ENCODE assay signal across 8 cellular contexts in genomic region chr11:67345949-67346819, GRCh38. TPM values are rescaled to one million over a fixed set of nuclear protein-coding genes. Genes with fewer than 3 reads are reported as not detected.
DNase-seq lines count a peak whose midpoint lies in the region.

No MANE protein-coding gene starts in this region.

- no peak overlapping the region for H3K4me3 ChIP-seq in Karpas-422 (ENCODE audit: low read length)
- no peak overlapping the region for H3K4me3 ChIP-seq in adipocyte (ENCODE audit: low read length)

- no peaks in the 10 kb centered on the region for H3K36me3 ChIP-seq in Karpas-422 (ENCODE audit: insufficient read depth, low read length)
- no peaks in the 10 kb centered on the region for H3K36me3 ChIP-seq in adipocyte (ENCODE audit: control insufficient read depth, insufficient read depth, low read length, severe bottlenecking)

- DNase-seq in SHP77 (lab: John Stamatoyannopoulos, UW) = peak; percentile 52 to 66
- no peak for DNase-seq in SHP77 treated with DMSO at 0.1 percent for 48 hours (lab: John Stamatoyannopoulos, UW)
- peak; percentile 83 for DNase-seq in Karpas-422
- DNase-seq in adipocyte (ENCODE audit: low read depth) = peak; percentile 70
- peak; percentile 50 for DNase-seq in left kidney (ENCODE audit: low read depth, low spot score)
- no peak for DNase-seq in cerebellum (ENCODE audit: low spot score)
- no peak for DNase-seq in activated effector memory CD4-positive, alpha-beta T cell treated with Interleukin-2 at 50 U/mL for 16 hours
- DNase-seq in AG08396 (ENCODE audit: low spot score) = no peak

- no peaks in the 10 kb centered on the region for H3K79me2 ChIP-seq in Karpas-422 (ENCODE audit: low read length)

- H3K4me1 ChIP-seq in Karpas-422 (ENCODE audit: low read length) (peaks cover 28% of the 10 kb centered on the region), adipocyte (ENCODE audit: control insufficient read depth, insufficient read depth, low read length) (peaks cover 34% of the 10 kb centered on the region)

- no peak overlapping the region for H3K9ac ChIP-seq in Karpas-422 (ENCODE audit: low read length)
- no peak overlapping the region for H3K9ac ChIP-seq in adipocyte (ENCODE audit: low read length)

- no peaks in the 10 kb centered on the region for H3K27me3 ChIP-seq in Karpas-422 (ENCODE audit: low read length)
- H3K27me3 ChIP-seq in adipocyte (replicated peaks; ENCODE audit: control insufficient read depth, insufficient read depth, low read length) = no peaks in the 10 kb centered on the region

- no peaks in the 10 kb centered on the region for H3K9me2 ChIP-seq in Karpas-422 (replicated peaks; ENCODE audit: insufficient read depth, low read length)

- peaks cover 6% of the 10 kb centered on the region; the same call in 1 of the 2 replicates for H4K20me1 ChIP-seq in Karpas-422 (ENCODE audit: insufficient read depth, low read depth, low read length)

- H3K9me3 ChIP-seq in Karpas-422 (ENCODE audit: low read length) (no peaks in the 10 kb centered on the region), adipocyte (ENCODE audit: control insufficient read depth, low read length) (no peaks in the 10 kb centered on the region)

- no peak overlapping the region for H2AFZ ChIP-seq in Karpas-422 (ENCODE audit: low read length)

- no peak overlapping the region for H3K27ac ChIP-seq in Karpas-422 (ENCODE audit: low read length)

- H3K4me2 ChIP-seq in Karpas-422 (ENCODE audit: low read depth, low read length, poor library complexity, severe bottlenecking) = no peak overlapping the region

RNA-seq across cellular contexts. Expression of gene POLD4, which starts 7.2 kb away (rescaled TPM):
- 362 and 684 TPM in 2 replicates for total RNA-seq in Karpas-422 (2014; rRNA removed; shearing (Covaris generic); ENCODE audit: low replicate concordance)
- total RNA-seq in cerebellum = 4.3 TPM

RNA-seq across cellular contexts. Expression of gene CLCF1, which starts 27.2 kb away (rescaled TPM):
- total RNA-seq in Karpas-422 (2014; rRNA removed; shearing (Covaris generic); ENCODE audit: low replicate concordance) = 6.4 and 13.9 TPM in 2 replicates
- total RNA-seq in cerebellum = 0.27 TPM

RNA-seq across cellular contexts. Expression of gene SSH3, which starts 42.9 kb away (rescaled TPM):
- total RNA-seq in Karpas-422 (2014; rRNA removed; shearing (Covaris generic); ENCODE audit: low replicate concordance) = 0.61 and 0.82 TPM in 2 replicates
- total RNA-seq in cerebellum = 3.4 TPM

RNA-seq across cellular contexts. Expression of gene RAD9A, which starts 45.6 kb away (rescaled TPM):
- 14.8 and 19.2 TPM in 2 replicates for total RNA-seq in Karpas-422 (2014; rRNA removed; shearing (Covaris generic); ENCODE audit: low replicate concordance)
- 19.6 TPM for total RNA-seq in cerebellum

RNA-seq across cellular contexts. Expression of gene PPP1CA, which starts 55.5 kb away (rescaled TPM):
- 218 and 332 TPM in 2 replicates for total RNA-seq in Karpas-422 (2014; rRNA removed; shearing (Covaris generic); ENCODE audit: low replicate concordance)
- 41.6 TPM for total RNA-seq in cerebellum

Comparison
In these comparisons a context has a peak if more than half of its experiments do, and no peak if none do; other contexts are left out.
1. DNase-seq: peak in SHP77 (2 of 2), Karpas-422 (single experiment), adipocyte (single experiment) and left kidney (single experiment); none in SHP77 treated with DMSO at 0.1 percent for 48 hours (single experiment), cerebellum (single experiment), activated effector memory CD4-positive, alpha-beta T cell treated with Interleukin-2 at 50 U/mL for 16 hours (single experiment) and AG08396 (single experiment).
2. RNA of gene POLD4, which starts 7.2 kb away (total RNA-seq): 362 to 684 TPM in Karpas-422; 4.3 TPM in cerebellum (single experiment); every median in the first group is over 10 times any median in the second.